In genomic region chr10:13100349-13101294, GRCh38 we compare ENCODE assay signal across 8 cellular contexts. TPM values are rescaled to one million over a fixed set of nuclear protein-coding genes. Genes with fewer than 3 reads are reported as not detected.
DNase-seq lines count a peak whose midpoint lies in the region; ATAC-seq, FAIRE-seq and TF ChIP-seq lines count a peak whose summit lies in the region.

No MANE protein-coding gene starts in this region.

- peaks cover 17% of the 10 kb centered on the region for H3K4me1 ChIP-seq in SJSA1 (replicated peaks)
- peaks cover 9 to 11% of the 10 kb centered on the region in 2 donors for H3K4me1 ChIP-seq in kidney (ENCODE audit: control insufficient read depth in 1 of 2, insufficient read depth in 1 of 2, low read depth in 1 of 2, low read length in 2 of 2)

- CTCF ChIA-PET in AG04450 (lab: Charles Lee) = interaction anchor here (0.6 to 2.5 kb wide), 25 partner anchors 12 to 905 kb away, joined by 3 to 17 read pairs (median 4); partner anchors contain the start of genes CDC123 and NUDT5

- H3K36me3 ChIP-seq in SJSA1 (peaks cover 24% of the 10 kb centered on the region), bronchial epithelial cell (ENCODE audit: control insufficient read depth, insufficient read depth, low read length) (peaks cover 4% of the 10 kb centered on the region), kidney (ENCODE audit: control insufficient read depth in 1 of 2, insufficient read depth in 2 of 2, low read length in 2 of 2) (no peaks in the 10 kb centered on the region)

- H3K27ac ChIP-seq in AG04450 (ENCODE audit: low read depth, low read length) = no peak overlapping the region
- peak overlapping the region; percentile 90 for H3K27ac ChIP-seq in SJSA1
- H3K27ac ChIP-seq in kidney (ENCODE audit: low read depth in 2 of 2, low read length in 2 of 2) = peak overlapping the region; percentile 91 to 92

- no peak for TF ChIP-seq CTCF in AG04450 (IDR thresholded peaks at IDR 0.05; ENCODE audit: low read depth, low read length)
- TF ChIP-seq CTCF in bronchial epithelial cell (IDR thresholded peaks at IDR 0.05; ENCODE audit: insufficient read depth, low read length, severe bottlenecking) = no peak
- TF ChIP-seq CTCF in kidney (IDR thresholded peaks at IDR 0.05; ENCODE audit: borderline replicate concordance, extremely low read depth, insufficient read depth) = no peak

- peak; percentile 9 for ATAC-seq in GM18520 (IDR thresholded peaks at IDR 0.05; ENCODE audit: unreplicated experiment)
- ATAC-seq in HG03025 (IDR thresholded peaks at IDR 0.05; ENCODE audit: low FRiP score, unreplicated experiment) = peak; percentile 13

- FAIRE-seq in bronchial epithelial cell (lab: Jason Lieb, UNC) = no peak
- no peak for FAIRE-seq in kidney (lab: Jason Lieb, UNC)

- H3K4me3 ChIP-seq in AG04450 (ENCODE audit: low read depth, low read length) (peak overlapping the region; percentile 88), SJSA1 (peak overlapping the region; percentile 98), bronchial epithelial cell (ENCODE audit: low read depth, low read length) (peak overlapping the region; percentile 90), kidney (ENCODE audit: low read length in 2 of 2) (peak overlapping the region; percentile 73 to 82)

- H3K9me3 ChIP-seq in AG04450 (ENCODE audit: control insufficient read depth, insufficient read depth, low read length) = no peaks in the 10 kb centered on the region
- no peaks in the 10 kb centered on the region for H3K9me3 ChIP-seq in SJSA1 (replicated peaks)
- no peaks in the 10 kb centered on the region for H3K9me3 ChIP-seq in kidney (ENCODE audit: control insufficient read depth in 1 of 2, low read length in 2 of 2)

- DNase-seq in AG04450 (ENCODE audit: low read depth, low spot score) = no peak
- peak; percentile 50 to 60 for DNase-seq in SJSA1 (ENCODE audit: low read depth in 1 of 2, low spot score in 2 of 2)
- peak; percentile 37 for DNase-seq in bronchial epithelial cell (ENCODE audit: low read depth)
- DNase-seq in kidney = peak; percentile 79
- DNase-seq in stimulated activated CD4-positive, alpha-beta T cell treated with anti-CD3 and anti-CD28 coated beads, Interleukin-15, amount 100 ng/mL, for 24 hours = peak; percentile 41
- DNase-seq in NCI-H524 (lab: John Stamatoyannopoulos, UW) = no peak

- H3K27me3 ChIP-seq in AG04450 (ENCODE audit: control insufficient read depth, insufficient read depth, low read length) = no peaks in the 10 kb centered on the region
- H3K27me3 ChIP-seq in SJSA1 (replicated peaks) = no peaks in the 10 kb centered on the region
- no peaks in the 10 kb centered on the region for H3K27me3 ChIP-seq in bronchial epithelial cell (ENCODE audit: control insufficient read depth, insufficient read depth, low read length)

- H3K9ac ChIP-seq in kidney (ENCODE audit: low read length in 2 of 2) = peak overlapping the region; percentile 82 to 96

- POLR2A ChIA-PET in AG04450 (lab: Yijun Ruan, JAX) = no interaction called here

- intact Hi-C loops in kidney (cut with DNase I) = no loop called here

RNA-seq across cellular contexts. Expression of gene OPTN, which starts 0.7 kb away (rescaled TPM):
- 73.8 and 82.7 TPM in 2 replicates for polyA plus RNA-seq in AG04450 (2011; rRNA removed)
- 88.1 and 89.4 TPM in 2 replicates for polyA minus RNA-seq in AG04450 (2011; rRNA and poly(A)+ RNA removed)
- 39.7 and 52.0 TPM in 2 replicates for total RNA-seq in SJSA1 (2014; rRNA removed; shearing (Covaris generic))
- 57.1 and 98.3 TPM in 2 replicates for total RNA-seq in bronchial epithelial cell
- 55.0 TPM for total RNA-seq in kidney
- 76.9 TPM for polyA plus RNA-seq in kidney (ENCODE audit: insufficient read depth, low read depth, low replicate concordance)

Comparison
In these comparisons a context has a peak if more than half of its experiments do, and no peak if none do; other contexts are left out.
1. DNase-seq: peak in SJSA1 (2 of 2), bronchial epithelial cell (single experiment), kidney (single experiment) and stimulated activated CD4-positive, alpha-beta T cell treated with anti-CD3 and anti-CD28 coated beads, Interleukin-15, amount 100 ng/mL, for 24 hours (single experiment); none in AG04450 (single experiment) and NCI-H524 (0 of 2).
2. Peak in every context shown above with its lines, with median percentiles within 50 percentile points of each other: H3K4me3 ChIP-seq.